1 cellular context compared by ENCODE assay signal in the genomic region with DNA sequence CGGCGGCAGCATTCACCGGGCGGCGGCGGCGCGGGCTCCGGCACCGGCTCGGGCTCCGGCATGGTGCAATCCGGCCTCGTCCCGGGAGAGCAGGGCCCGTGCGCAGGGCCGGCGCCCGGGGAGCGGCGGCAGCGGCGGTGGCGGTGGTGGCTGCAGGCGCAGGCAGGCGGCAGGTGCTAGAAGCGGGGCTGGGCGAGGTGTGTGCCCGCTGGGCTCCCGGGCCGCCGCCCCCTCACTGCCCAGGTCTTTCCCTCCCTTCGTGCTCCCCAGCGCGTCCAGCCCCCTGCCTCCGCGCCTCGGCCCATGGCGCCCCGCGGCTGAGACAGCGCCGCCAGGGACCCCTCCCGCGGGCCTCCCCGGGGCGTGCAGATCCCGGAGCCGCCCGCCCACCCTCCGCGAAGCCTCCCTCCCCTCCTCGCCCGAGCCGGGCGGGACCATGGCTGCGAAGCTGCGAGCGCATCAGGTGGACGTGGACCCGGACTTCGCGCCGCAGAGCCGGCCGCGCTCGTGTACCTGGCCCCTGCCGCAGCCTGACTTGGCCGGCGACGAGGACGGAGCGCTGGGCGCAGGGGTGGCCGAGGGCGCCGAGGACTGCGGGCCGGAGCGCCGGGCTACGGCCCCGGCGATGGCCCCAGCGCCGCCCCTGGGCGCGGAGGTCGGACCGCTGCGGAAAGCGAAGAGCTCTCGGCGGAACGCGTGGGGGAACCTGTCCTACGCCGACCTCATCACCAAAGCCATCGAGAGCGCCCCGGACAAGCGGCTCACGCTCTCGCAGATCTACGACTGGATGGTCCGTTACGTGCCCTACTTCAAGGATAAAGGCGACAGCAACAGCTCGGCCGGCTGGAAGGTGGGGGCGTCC.
TF ChIP-seq lines count a peak whose summit lies in the region.

No MANE protein-coding gene starts in this region.

TF ChIP-seq in K562, 482 proteins besides CTCF, POLR2A, EP300 and RAD21 (continued from another document and continues in another):
- TF ChIP-seq ZNF449 (CRISPR knock-in tag; IDR thresholded peaks at IDR 0.05), result no peak
- TF ChIP-seq RBM39 (optimal IDR thresholded peaks at IDR 0.05; ENCODE audit: low read depth, low read length), result no peak
- TF ChIP-seq SIX5 (IDR thresholded peaks at IDR 0.05; ENCODE audit: borderline replicate concordance in 1 of 2, insufficient read depth in 1 of 2, low read depth in 1 of 2, low read length in 2 of 2), result no peak
- no peak for TF ChIP-seq ETS1 (conservative IDR thresholded peaks at IDR 0.05; ENCODE audit: control insufficient read depth, low read depth, low read length)
- no peak for TF ChIP-seq KHSRP (IDR thresholded peaks at IDR 0.05)
- no peak for TF ChIP-seq HDAC2 (IDR thresholded peaks at IDR 0.05)
- TF ChIP-seq ID3 (CRISPR knock-in tag; IDR thresholded peaks at IDR 0.05), result no peak
- 0 out of 2 replicates have a peak, but pooled peaks have one; percentile 13 for TF ChIP-seq ID3 (tag; IDR thresholded peaks at IDR 0.05)
- no peak for TF ChIP-seq TRIM24 (IDR thresholded peaks at IDR 0.05)
- TF ChIP-seq MGA (IDR thresholded peaks at IDR 0.05), result peak; percentile 69
- TF ChIP-seq MYNN (IDR thresholded peaks at IDR 0.05), result no peak
- TF ChIP-seq MYNN (CRISPR knock-in tag; IDR thresholded peaks at IDR 0.05), result no peak
- TF ChIP-seq ZNF778 (CRISPR knock-in tag; IDR thresholded peaks at IDR 0.05), result no peak
- peak; percentile 6; the same call in 1 of the 2 replicates for TF ChIP-seq RB1 (IDR thresholded peaks at IDR 0.05; ENCODE audit: low read depth)
- TF ChIP-seq KLF6 (CRISPR knock-in tag; IDR thresholded peaks at IDR 0.05; ENCODE audit: borderline replicate concordance), result no peak
- TF ChIP-seq, protein P1, sequence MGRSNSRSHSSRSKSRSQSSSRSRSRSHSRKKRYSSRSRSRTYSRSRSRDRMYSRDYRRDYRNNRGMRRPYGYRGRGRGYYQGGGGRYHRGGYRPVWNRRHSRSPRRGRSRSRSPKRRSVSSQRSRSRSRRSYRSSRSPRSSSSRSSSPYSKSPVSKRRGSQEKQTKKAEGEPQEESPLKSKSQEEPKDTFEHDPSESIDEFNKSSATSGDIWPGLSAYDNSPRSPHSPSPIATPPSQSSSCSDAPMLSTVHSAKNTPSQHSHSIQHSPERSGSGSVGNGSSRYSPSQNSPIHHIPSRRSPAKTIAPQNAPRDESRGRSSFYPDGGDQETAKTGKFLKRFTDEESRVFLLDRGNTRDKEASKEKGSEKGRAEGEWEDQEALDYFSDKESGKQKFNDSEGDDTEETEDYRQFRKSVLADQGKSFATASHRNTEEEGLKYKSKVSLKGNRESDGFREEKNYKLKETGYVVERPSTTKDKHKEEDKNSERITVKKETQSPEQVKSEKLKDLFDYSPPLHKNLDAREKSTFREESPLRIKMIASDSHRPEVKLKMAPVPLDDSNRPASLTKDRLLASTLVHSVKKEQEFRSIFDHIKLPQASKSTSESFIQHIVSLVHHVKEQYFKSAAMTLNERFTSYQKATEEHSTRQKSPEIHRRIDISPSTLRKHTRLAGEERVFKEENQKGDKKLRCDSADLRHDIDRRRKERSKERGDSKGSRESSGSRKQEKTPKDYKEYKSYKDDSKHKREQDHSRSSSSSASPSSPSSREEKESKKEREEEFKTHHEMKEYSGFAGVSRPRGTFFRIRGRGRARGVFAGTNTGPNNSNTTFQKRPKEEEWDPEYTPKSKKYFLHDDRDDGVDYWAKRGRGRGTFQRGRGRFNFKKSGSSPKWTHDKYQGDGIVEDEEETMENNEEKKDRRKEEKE (IDR thresholded peaks at IDR 0.05; ENCODE audit: borderline replicate concordance in 1 of 2, control insufficient read depth in 1 of 2, low read depth in 2 of 2, low read length in 1 of 2), result no peak
- no peak for TF ChIP-seq RBM17 (IDR thresholded peaks at IDR 0.05; ENCODE audit: borderline replicate concordance, low read depth, low read length)
